Comparison of ENCODE assay signal across 8 cellular contexts in genomic region chr17:29621751-29622194, GRCh38. TPM values are rescaled to one million over a fixed set of nuclear protein-coding genes. Genes with fewer than 3 reads are reported as not detected.
A peak's percentile ranks its signal among the peaks of the same experiment; 100 is the strongest.
DNase-seq lines count a peak whose midpoint lies in the region; ATAC-seq and TF ChIP-seq lines count a peak whose summit lies in the region.

No MANE protein-coding gene starts in this region.

- DNase-seq in AG09309 (ENCODE audit: low read depth) = no peak
- DNase-seq in IMR-90 = no peak
- no peak for DNase-seq in chondrocyte (ENCODE audit: low spot score)
- no peak for DNase-seq in natural killer cell
- DNase-seq in NCI-H524 treated with DMSO at 0.1 percent for 48 hours (lab: John Stamatoyannopoulos, UW) = no peak
- no peak for DNase-seq in NCI-H1048 (lab: John Stamatoyannopoulos, UW)

- no peak overlapping the region for H3K23ac ChIP-seq in IMR-90 (ENCODE audit: low read depth, low read length)

- H3K18ac ChIP-seq in IMR-90 (ENCODE audit: low read depth, low read length) = no peak overlapping the region

- H3K27me3 Mint-ChIP-seq in chondrocyte (ENCODE audit: low read depth) = peaks cover 2% of the 10 kb centered on the region
- H3K27me3 Mint-ChIP-seq in natural killer cell (ENCODE audit: low read depth in 2 of 2) = no peaks in the 10 kb centered on the region

- TF ChIP-seq CTCF in AG09309 (IDR thresholded peaks at IDR 0.05; ENCODE audit: control insufficient read depth, insufficient read depth, low read depth, low read length, missing control alignments) (no peak), IMR-90 (conservative IDR thresholded peaks at IDR 0.05; ENCODE audit: low read depth, low read length) (no peak), chondrocyte (IDR thresholded peaks at IDR 0.05) (no peak), natural killer cell (IDR thresholded peaks at IDR 0.05) (no peak)

- CTCF ChIA-PET in IMR-90 (lab: Yijun Ruan, JAX) = no interaction called here

- H2AFZ ChIP-seq in IMR-90 (replicated peaks; ENCODE audit: low read length, poor library complexity) = peak overlapping the region; percentile 96

- H3K9me3 ChIP-seq in IMR-90 (ENCODE audit: control insufficient read depth, insufficient read depth, low read length) = no peaks in the 10 kb centered on the region

- H3K4me1 Mint-ChIP-seq in chondrocyte (ENCODE audit: low read depth) = peaks cover 41% of the 10 kb centered on the region
- H3K4me1 Mint-ChIP-seq in natural killer cell = peaks cover 15 to 41% of the 10 kb centered on the region in 2 donors

- POLR2A ChIA-PET in IMR-90 (lab: Charles Lee; ENCODE audit: unreplicated experiment) = no interaction called here

- in situ Hi-C loops in IMR-90 (cut with MboI; ENCODE audit: low sequenced_read_pairs) = no loop called here

- H3K36me3 ChIP-seq in IMR-90 (ENCODE audit: control insufficient read depth, insufficient read depth, low read length) = peaks cover 2% of the 10 kb centered on the region; the same call in 1 of the 2 replicates

- no peak overlapping the region for H3K27ac Mint-ChIP-seq in chondrocyte (ENCODE audit: unreplicated experiment)
- no peak overlapping the region for H3K27ac Mint-ChIP-seq in natural killer cell

- intact Hi-C loops in IMR-90 (cut with micrococcal nuclease) (no loop called here), natural killer cell (cut with micrococcal nuclease) (no loop called here)

- H3K9ac ChIP-seq in IMR-90 (ENCODE audit: low read depth, low read length) = peak overlapping the region; percentile 40; the same call in 1 of the 2 replicates

- H3K9me3 Mint-ChIP-seq in chondrocyte (ENCODE audit: low read depth) (no peaks in the 10 kb centered on the region), natural killer cell (no peaks in the 10 kb centered on the region)

- H3K4me3 Mint-ChIP-seq in chondrocyte (ENCODE audit: unreplicated experiment) (peak overlapping the region; percentile 77), natural killer cell (peak overlapping the region; percentile 90)

- no peak overlapping the region for H3K56ac ChIP-seq in IMR-90 (ENCODE audit: extremely low read depth, insufficient read depth, low read length)

- no peak for TF ChIP-seq RAD21 in IMR-90 (IDR thresholded peaks at IDR 0.05; ENCODE audit: low read length)

- peaks cover 9% of the 10 kb centered on the region; the same call in 1 of the 2 replicates for H4K20me1 ChIP-seq in IMR-90 (ENCODE audit: insufficient read depth, low read length)

- no peak for ATAC-seq in IMR-90 (ENCODE audit: low read depth)
- ATAC-seq in natural killer cell = no peak
- ATAC-seq in GM18858 (IDR thresholded peaks at IDR 0.05; ENCODE audit: unreplicated experiment) = no peak
- ATAC-seq in GM19455 (IDR thresholded peaks at IDR 0.05; ENCODE audit: unreplicated experiment) = no peak

- peaks cover 0 to 22% of the 10 kb centered on the region in 2 experiments; a peak in 1 of 4 replicates for H3K79me1 ChIP-seq in IMR-90 (ENCODE audit: low read depth in 1 of 2, low read length in 2 of 2)

- H3K4me3 ChIP-seq in AG09309 (ENCODE audit: control insufficient read depth, low read depth, low read length) = peak overlapping the region; percentile 64
- H3K4me3 ChIP-seq in IMR-90 (ENCODE audit: insufficient read depth, low read depth, low read length) = peak overlapping the region; percentile 66

- H3K27me3 ChIP-seq in IMR-90 (ENCODE audit: control insufficient read depth, insufficient read depth, low read length) = no peaks in the 10 kb centered on the region; the same call in 1 of the 2 replicates

- H3K4me2 ChIP-seq in IMR-90 (ENCODE audit: low read depth, low read length) = peak overlapping the region; percentile 62

- no peak overlapping the region for H4K8ac ChIP-seq in IMR-90 (ENCODE audit: low read depth in 2 of 2, low read length in 2 of 2)

- H4K91ac ChIP-seq in IMR-90 (ENCODE audit: insufficient read depth, low read depth, low read length) = no peak overlapping the region

- peak overlapping the region; percentile 5; the same call in 1 of the 2 replicates for H3K4ac ChIP-seq in IMR-90 (ENCODE audit: low read depth, low read length)

- H4K5ac ChIP-seq in IMR-90 (ENCODE audit: low read depth, low read length) = no peak overlapping the region; the same call in 1 of the 2 replicates

- WGBS in IMR-90 (ENCODE audit: extremely low coverage in 2 of 2, insufficient read length in 1 of 2), 2 experiments = 58% methylated on average over 4 of the region's 8 CpGs; no CpG with 5 or more reads in 1 of the 2 experiments

- dilution Hi-C loops in IMR-90 (cut with HindIII; ENCODE audit: low sequenced_read_pairs, unreplicated experiment) = no loop called here

- peaks cover 15% of the 10 kb centered on the region for H3K4me1 ChIP-seq in IMR-90 (ENCODE audit: control insufficient read depth, insufficient read depth, low read length)

- H3K9me1 ChIP-seq in IMR-90 (ENCODE audit: insufficient read depth, low read length) = peaks cover 22% of the 10 kb centered on the region

- peak overlapping the region; percentile 71 for H2AK9ac ChIP-seq in IMR-90 (replicated peaks; ENCODE audit: low read depth, low read length, poor library complexity)

- H2BK20ac ChIP-seq in IMR-90 (ENCODE audit: low read depth, low read length) = no peak overlapping the region

- H3K36me3 Mint-ChIP-seq in chondrocyte (ENCODE audit: low read depth) (no peaks in the 10 kb centered on the region), natural killer cell (peaks cover 7% of the 10 kb centered on the region)

- H3K14ac ChIP-seq in IMR-90 (replicated peaks; ENCODE audit: low read depth, low read length) = peak overlapping the region; percentile 14; the same call in 1 of the 2 replicates

- H2BK5ac ChIP-seq in IMR-90 (ENCODE audit: low read depth, low read length, poor library complexity, severe bottlenecking) = no peak overlapping the region

- no peak overlapping the region for H2BK15ac ChIP-seq in IMR-90 (ENCODE audit: low read depth, low read length)

- H2AK5ac ChIP-seq in IMR-90 (ENCODE audit: low read depth, low read length) = peak overlapping the region; percentile 70; the same call in 1 of the 2 replicates

- no TSS peak for BruUV-seq in IMR-90 (replicated peaks; lab: Mats Ljungman, UMichigan)

- H2BK120ac ChIP-seq in IMR-90 (ENCODE audit: low read depth, low read length) = no peak overlapping the region

- no peak for TF ChIP-seq POLR2A in IMR-90 (IDR thresholded peaks at IDR 0.05; ENCODE audit: low read depth, low read length)

- H3K27ac ChIP-seq in IMR-90 (ENCODE audit: insufficient read depth, low read length) = no peak overlapping the region

TF ChIP-seq in IMR-90, 13 proteins besides CTCF, POLR2A, EP300 and RAD21:
- no peak for TF ChIP-seq NFE2L2 (IDR thresholded peaks at IDR 0.05; ENCODE audit: low read depth, low read length)
- TF ChIP-seq USF2 (IDR thresholded peaks at IDR 0.05; ENCODE audit: low read depth, low read length) = no peak
- TF ChIP-seq ELK1 (IDR thresholded peaks at IDR 0.05; ENCODE audit: borderline replicate concordance, low read depth, low read length) = no peak

RNA-seq across cellular contexts. Expression of gene CORO6, which starts 0.9 kb away (rescaled TPM):
- 2.8 and 3.4 TPM in 2 replicates for total RNA-seq in IMR-90 (2012; rRNA removed)
- polyA plus RNA-seq in IMR-90 (2012; rRNA removed) = 7.6 and 7.8 TPM in 2 replicates
- 1.4 and 2.8 TPM in 2 replicates for polyA plus RNA-seq in IMR-90 (2012; cell fraction: cytosol; rRNA removed)
- 139 and 203 TPM in 2 replicates for polyA plus RNA-seq in IMR-90 (2012; cell fraction: nucleus; rRNA removed; ENCODE audit: low replicate concordance)
- total RNA-seq in chondrocyte = 6.7 to 7.6 TPM (median 7.2 TPM) in 3 replicates
- 10 to 100 TPM in 1 of 3 donors, 1 to 10 TPM in 2; 2.4 to 18.7 (median 3.9) TPM for total RNA-seq in natural killer cell

RNA-seq across cellular contexts. Expression of gene ANKRD13B, which starts 28.8 kb away (rescaled TPM):
- total RNA-seq in IMR-90 (2012; rRNA removed) (0.90 and 1.1 TPM in 2 replicates), chondrocyte (21.6 to 27.1 TPM (median 24.5 TPM) in 3 replicates), natural killer cell (1 to 10 TPM; 2.3 to 6.6 (median 4.0) TPM)
- 4.0 and 5.2 TPM in 2 replicates for polyA plus RNA-seq in IMR-90 (2012; rRNA removed)
- 1.9 and 4.4 TPM in 2 replicates for polyA plus RNA-seq in IMR-90 (2012; cell fraction: cytosol; rRNA removed)
- polyA plus RNA-seq in IMR-90 (2012; cell fraction: nucleus; rRNA removed; ENCODE audit: low replicate concordance) = 27.5 and 68.3 TPM in 2 replicates

RNA-seq across cellular contexts. Expression of gene GIT1, which starts 32.3 kb away (rescaled TPM):
- 13.3 and 14.2 TPM in 2 replicates for total RNA-seq in IMR-90 (2012; rRNA removed)
- polyA plus RNA-seq in IMR-90 (2012; rRNA removed) = 34.2 and 37.1 TPM in 2 replicates
- polyA plus RNA-seq in IMR-90 (2012; cell fraction: cytosol; rRNA removed) = 25.3 and 30.3 TPM in 2 replicates
- polyA plus RNA-seq in IMR-90 (2012; cell fraction: nucleus; rRNA removed; ENCODE audit: low replicate concordance) = 57.7 and 127 TPM in 2 replicates
- total RNA-seq in chondrocyte = 32.1 to 37.7 TPM (median 35.7 TPM) in 3 replicates
- 10 to 100 TPM; 39.4 to 61.4 (median 54.6) TPM for total RNA-seq in natural killer cell

RNA-seq across cellular contexts. Expression of gene TP53I13, which starts 53.3 kb away (rescaled TPM):
- total RNA-seq in IMR-90 (2012; rRNA removed) (18.3 and 22.0 TPM in 2 replicates), chondrocyte (44.6 to 49.8 TPM (median 48.3 TPM) in 3 replicates), natural killer cell (100 to 1,000 TPM; 122 to 148 (median 148) TPM)
- polyA plus RNA-seq in IMR-90 (2012; rRNA removed) = 48.3 and 53.1 TPM in 2 replicates
- polyA plus RNA-seq in IMR-90 (2012; cell fraction: cytosol; rRNA removed) = 41.4 and 69.6 TPM in 2 replicates
- polyA plus RNA-seq in IMR-90 (2012; cell fraction: nucleus; rRNA removed; ENCODE audit: low replicate concordance) = 126 and 323 TPM in 2 replicates

RNA-seq across cellular contexts. Expression of gene ABHD15, which starts 54.9 kb away (rescaled TPM):
- total RNA-seq in IMR-90 (2012; rRNA removed) (3.1 and 3.2 TPM in 2 replicates), chondrocyte (10.2 to 16.7 TPM (median 11.7 TPM) in 3 replicates), natural killer cell (10 to 100 TPM; 31.7 to 33.8 (median 33.1) TPM)
- 4.5 and 4.6 TPM in 2 replicates for polyA plus RNA-seq in IMR-90 (2012; rRNA removed)
- 3.3 and 4.4 TPM in 2 replicates for polyA plus RNA-seq in IMR-90 (2012; cell fraction: cytosol; rRNA removed)
- 3.2 and 4.0 TPM in 2 replicates for polyA plus RNA-seq in IMR-90 (2012; cell fraction: nucleus; rRNA removed; ENCODE audit: low replicate concordance)
